Comparison of ENCODE assay signal across 14 cellular contexts in genomic region chr22:39017596-39018365, GRCh38. TPM values are rescaled to one million over a fixed set of nuclear protein-coding genes. Genes with fewer than 3 reads are reported as not detected.
DNase-seq lines count a peak whose midpoint lies in the region; ATAC-seq and TF ChIP-seq lines count a peak whose summit lies in the region.
"Had no signal": no experiment of that assay in that cellular context is flagged by ENCODE, and none has a peak within 500 bp of the region (broad histone marks: within the 10 kb centered on the region; RNA-seq: fewer than 3 reads in every experiment).

No MANE protein-coding gene starts in this region.

- H3K9me3 ChIP-seq in GM23248 (ENCODE audit: low read depth): no peaks in the 10 kb centered on the region
- H3K9me3 ChIP-seq: Caco-2 had no signal

- no peak overlapping the region for H2AFZ ChIP-seq in GM23248

- no peaks in the 10 kb centered on the region for H4K20me1 ChIP-seq in GM23248 (ENCODE audit: insufficient read depth)

- no peak overlapping the region for H3K9ac ChIP-seq in GM23248

- H3K4me3 ChIP-seq in GM23248: no peak overlapping the region
- H3K4me3 ChIP-seq: skin epidermis had no signal

- intact Hi-C loops in activated T-helper 1 cell treated with anti-CD3 and anti-CD28 coated beads, Interleukin-12 subunit alpha, Interleukin-12 subunit beta, Interleukin-2, Interleukin-4 antibody, amounts not matched to agents 30 ng/mL and 10 ng/mL and 1 ng/mL, durations not matched to agents 14 hours and 24 hours and 36 hours (cut with micrococcal nuclease): no loop called here

- 85 to 91% methylated on average over 17 to 18 of the region's 18 CpGs for WGBS in GM23248 (ENCODE audit: low coverage in 1 of 2, low lambda C conversion rate in 2 of 2, missing lambda C conversion rate in 2 of 2), 2 experiments

- in situ Hi-C loops in GM23248 (cut with MboI): loop anchor here (10.0 to 25.0 kb wide), 2 partner anchors 107 to 295 kb away; partner anchors contain the start of gene RPL3

- no peaks in the 10 kb centered on the region for H3K27me3 ChIP-seq in GM23248 (replicated peaks; ENCODE audit: insufficient read depth)

- H3K4me2 ChIP-seq in GM23248 (ENCODE audit: unreplicated experiment): no peak overlapping the region

- no peak overlapping the region for H3K4me3 Mint-ChIP-seq in activated naive CD4-positive, alpha-beta T cell treated with anti-CD3 and anti-CD28 coated beads, Interleukin-2, amount 50 U/mL, for 24 hours
- H3K4me3 Mint-ChIP-seq in activated T-helper 1 cell treated with anti-CD3 and anti-CD28 coated beads, Interleukin-12 subunit alpha, Interleukin-12 subunit beta, Interleukin-2, Interleukin-4 antibody, amounts not matched to agents 30 ng/mL and 10 ng/mL and 1 ng/mL, durations not matched to agents 14 hours and 24 hours and 36 hours: peak overlapping the region; percentile 64
- peak overlapping the region; percentile 65 for H3K4me3 Mint-ChIP-seq in type B pancreatic cell

- H3K79me2 ChIP-seq in GM23248 (ENCODE audit: insufficient read depth): peaks cover 23% of the 10 kb centered on the region

- no peaks in the 10 kb centered on the region for H3K36me3 ChIP-seq in GM23248 (ENCODE audit: low read depth)

- H3K9me3 Mint-ChIP-seq in activated naive CD4-positive, alpha-beta T cell treated with anti-CD3 and anti-CD28 coated beads, Interleukin-2, amount 50 U/mL, for 24 hours: no peaks in the 10 kb centered on the region
- H3K9me3 Mint-ChIP-seq in activated T-helper 1 cell treated with anti-CD3 and anti-CD28 coated beads, Interleukin-12 subunit alpha, Interleukin-12 subunit beta, Interleukin-2, Interleukin-4 antibody, amounts not matched to agents 30 ng/mL and 10 ng/mL and 1 ng/mL, durations not matched to agents 14 hours and 24 hours and 36 hours: no peaks in the 10 kb centered on the region
- no peaks in the 10 kb centered on the region for H3K9me3 Mint-ChIP-seq in type B pancreatic cell

- TF ChIP-seq CTCF in type B pancreatic cell (conservative IDR thresholded peaks at IDR 0.05): no peak

- peaks cover 9% of the 10 kb centered on the region; the same call in 1 of the 2 replicates for H3F3A ChIP-seq in GM23248 (ENCODE audit: insufficient read depth)

- no peak overlapping the region for H3K27ac ChIP-seq in GM23248
- H3K27ac ChIP-seq: skin epidermis had no signal

- H3K27ac Mint-ChIP-seq in activated naive CD4-positive, alpha-beta T cell treated with anti-CD3 and anti-CD28 coated beads, Interleukin-2, amount 50 U/mL, for 24 hours: peak overlapping the region; percentile 15
- peak overlapping the region; percentile 55 for H3K27ac Mint-ChIP-seq in activated T-helper 1 cell treated with anti-CD3 and anti-CD28 coated beads, Interleukin-12 subunit alpha, Interleukin-12 subunit beta, Interleukin-2, Interleukin-4 antibody, amounts not matched to agents 30 ng/mL and 10 ng/mL and 1 ng/mL, durations not matched to agents 14 hours and 24 hours and 36 hours
- no peak overlapping the region for H3K27ac Mint-ChIP-seq in type B pancreatic cell

- ATAC-seq in HG03095 (IDR thresholded peaks at IDR 0.05; ENCODE audit: unreplicated experiment): no peak

- no peaks in the 10 kb centered on the region for H3K4me1 ChIP-seq in GM23248 (ENCODE audit: insufficient read depth)

- no peaks in the 10 kb centered on the region for H3K27me3 Mint-ChIP-seq in activated naive CD4-positive, alpha-beta T cell treated with anti-CD3 and anti-CD28 coated beads, Interleukin-2, amount 50 U/mL, for 24 hours
- H3K27me3 Mint-ChIP-seq in activated T-helper 1 cell treated with anti-CD3 and anti-CD28 coated beads, Interleukin-12 subunit alpha, Interleukin-12 subunit beta, Interleukin-2, Interleukin-4 antibody, amounts not matched to agents 30 ng/mL and 10 ng/mL and 1 ng/mL, durations not matched to agents 14 hours and 24 hours and 36 hours (ENCODE audit: insufficient read depth): no peaks in the 10 kb centered on the region
- H3K27me3 Mint-ChIP-seq in type B pancreatic cell: no peaks in the 10 kb centered on the region

- no peak for DNase-seq in activated naive CD4-positive, alpha-beta T cell treated with anti-CD3 and anti-CD28 coated beads, Interleukin-2, amount 50 U/mL, for 16 hours
- no peak for DNase-seq in activated T-helper 1 cell treated with anti-CD3 and anti-CD28 coated beads, Interleukin-12 subunit alpha, Interleukin-12 subunit beta, Interleukin-2, Interleukin-4 antibody, amounts not matched to agents 30 ng/mL and 10 ng/mL and 1 ng/mL, durations not matched to agents 14 hours and 24 hours and 36 hours (ENCODE audit: low spot score)
- peak; percentile 37 for DNase-seq in iPS-NIHi11 (ENCODE audit: low spot score)
- DNase-seq in type B pancreatic cell (ENCODE audit: extremely low spot score, unreplicated experiment): no peak
- DNase-seq in LoVo (ENCODE audit: low spot score): no peak
- no peak for DNase-seq in GM23248
- DNase-seq: activated CD4-positive, CD25-positive, alpha-beta regulatory T cell treated with anti-CD3 and anti-CD28 coated beads, Interleukin-2, amount 50 U/mL, for 72 hours; activated T-cell treated with anti-CD3 and anti-CD28 coated beads, Interleukin-2, amount 50 U/mL, for 1 hour; Caco-2; KBM-7; posterior cingulate gyrus had no signal

- H3K36me3 Mint-ChIP-seq in activated naive CD4-positive, alpha-beta T cell treated with anti-CD3 and anti-CD28 coated beads, Interleukin-2, amount 50 U/mL, for 24 hours: peaks cover 2% of the 10 kb centered on the region
- H3K36me3 Mint-ChIP-seq in activated T-helper 1 cell treated with anti-CD3 and anti-CD28 coated beads, Interleukin-12 subunit alpha, Interleukin-12 subunit beta, Interleukin-2, Interleukin-4 antibody, amounts not matched to agents 30 ng/mL and 10 ng/mL and 1 ng/mL, durations not matched to agents 14 hours and 24 hours and 36 hours (ENCODE audit: low read depth): peaks cover 17% of the 10 kb centered on the region
- H3K36me3 Mint-ChIP-seq in type B pancreatic cell: no peaks in the 10 kb centered on the region

- no peaks in the 10 kb centered on the region for H3K9me2 ChIP-seq in GM23248 (ENCODE audit: insufficient read depth)

- peaks cover 57% of the 10 kb centered on the region for H3K4me1 Mint-ChIP-seq in activated naive CD4-positive, alpha-beta T cell treated with anti-CD3 and anti-CD28 coated beads, Interleukin-2, amount 50 U/mL, for 24 hours
- H3K4me1 Mint-ChIP-seq in activated T-helper 1 cell treated with anti-CD3 and anti-CD28 coated beads, Interleukin-12 subunit alpha, Interleukin-12 subunit beta, Interleukin-2, Interleukin-4 antibody, amounts not matched to agents 30 ng/mL and 10 ng/mL and 1 ng/mL, durations not matched to agents 14 hours and 24 hours and 36 hours (ENCODE audit: low read depth): peaks cover 37% of the 10 kb centered on the region
- peaks cover 42% of the 10 kb centered on the region for H3K4me1 Mint-ChIP-seq in type B pancreatic cell (ENCODE audit: unreplicated experiment)

RNA-seq across cellular contexts. Expression of gene APOBEC3D, which starts 3.1 kb away (rescaled TPM):
- 23.6 and 26.9 TPM in 2 replicates for total RNA-seq in activated T-helper 1 cell treated with anti-CD3 and anti-CD28 coated beads, Interleukin-12 subunit alpha, Interleukin-12 subunit beta, Interleukin-2, Interleukin-4 antibody, amounts not matched to agents 30 ng/mL and 10 ng/mL and 1 ng/mL, durations not matched to agents 14 hours and 24 hours and 36 hours
- 3.9 and 6.9 TPM in 2 replicates for total RNA-seq in type B pancreatic cell (ENCODE audit: low replicate concordance)
- total RNA-seq in GM23248 (2014; rRNA removed; shearing (Covaris generic)): 0.13 and 1.3 TPM in 2 replicates
- polyA plus RNA-seq in GM23248 (2016; fragmentation: Nextera tagmentation; extraction: Ambion mirVana): 0.98 and 1.0 TPM in 2 replicates

RNA-seq across cellular contexts. Expression of gene APOBEC3C, which starts 3.7 kb away (rescaled TPM):
- 71.5 and 73.2 TPM in 2 replicates for total RNA-seq in activated T-helper 1 cell treated with anti-CD3 and anti-CD28 coated beads, Interleukin-12 subunit alpha, Interleukin-12 subunit beta, Interleukin-2, Interleukin-4 antibody, amounts not matched to agents 30 ng/mL and 10 ng/mL and 1 ng/mL, durations not matched to agents 14 hours and 24 hours and 36 hours
- 26.0 and 55.3 TPM in 2 replicates for total RNA-seq in type B pancreatic cell (ENCODE audit: low replicate concordance)
- 6.6 and 7.6 TPM in 2 replicates for total RNA-seq in GM23248 (2014; rRNA removed; shearing (Covaris generic))
- polyA plus RNA-seq in GM23248 (2016; fragmentation: Nextera tagmentation; extraction: Ambion mirVana): 104 and 111 TPM in 2 replicates

RNA-seq across cellular contexts. Expression of gene APOBEC3F, which starts 22.9 kb away (rescaled TPM):
- total RNA-seq in activated T-helper 1 cell treated with anti-CD3 and anti-CD28 coated beads, Interleukin-12 subunit alpha, Interleukin-12 subunit beta, Interleukin-2, Interleukin-4 antibody, amounts not matched to agents 30 ng/mL and 10 ng/mL and 1 ng/mL, durations not matched to agents 14 hours and 24 hours and 36 hours: 19.0 and 21.6 TPM in 2 replicates
- total RNA-seq in type B pancreatic cell (ENCODE audit: low replicate concordance): 14.9 and 18.9 TPM in 2 replicates
- total RNA-seq in GM23248 (2014; rRNA removed; shearing (Covaris generic)): 0.51 and 10.1 TPM in 2 replicates
- polyA plus RNA-seq in GM23248 (2016; fragmentation: Nextera tagmentation; extraction: Ambion mirVana): 6.2 and 7.3 TPM in 2 replicates

RNA-seq across cellular contexts. Expression of gene APOBEC3B, which starts 35.6 kb away (rescaled TPM):
- 17.9 and 19.5 TPM in 2 replicates for total RNA-seq in activated T-helper 1 cell treated with anti-CD3 and anti-CD28 coated beads, Interleukin-12 subunit alpha, Interleukin-12 subunit beta, Interleukin-2, Interleukin-4 antibody, amounts not matched to agents 30 ng/mL and 10 ng/mL and 1 ng/mL, durations not matched to agents 14 hours and 24 hours and 36 hours
- total RNA-seq in type B pancreatic cell (ENCODE audit: low replicate concordance): 6.7 and 7.1 TPM in 2 replicates
- 2.3 and 4.1 TPM in 2 replicates for total RNA-seq in GM23248 (2014; rRNA removed; shearing (Covaris generic))
- polyA plus RNA-seq in GM23248 (2016; fragmentation: Nextera tagmentation; extraction: Ambion mirVana): 10.6 and 11.9 TPM in 2 replicates

RNA-seq across cellular contexts. Expression of gene APOBEC3G, which starts 59.3 kb away (rescaled TPM):
- 53.7 and 56.7 TPM in 2 replicates for total RNA-seq in activated T-helper 1 cell treated with anti-CD3 and anti-CD28 coated beads, Interleukin-12 subunit alpha, Interleukin-12 subunit beta, Interleukin-2, Interleukin-4 antibody, amounts not matched to agents 30 ng/mL and 10 ng/mL and 1 ng/mL, durations not matched to agents 14 hours and 24 hours and 36 hours
- 5.6 and 8.0 TPM in 2 replicates for total RNA-seq in type B pancreatic cell (ENCODE audit: low replicate concordance)
- 5.1 and 7.5 TPM in 2 replicates for total RNA-seq in GM23248 (2014; rRNA removed; shearing (Covaris generic))
- 5.2 and 5.4 TPM in 2 replicates for polyA plus RNA-seq in GM23248 (2016; fragmentation: Nextera tagmentation; extraction: Ambion mirVana)
